In the genomic region with DNA sequence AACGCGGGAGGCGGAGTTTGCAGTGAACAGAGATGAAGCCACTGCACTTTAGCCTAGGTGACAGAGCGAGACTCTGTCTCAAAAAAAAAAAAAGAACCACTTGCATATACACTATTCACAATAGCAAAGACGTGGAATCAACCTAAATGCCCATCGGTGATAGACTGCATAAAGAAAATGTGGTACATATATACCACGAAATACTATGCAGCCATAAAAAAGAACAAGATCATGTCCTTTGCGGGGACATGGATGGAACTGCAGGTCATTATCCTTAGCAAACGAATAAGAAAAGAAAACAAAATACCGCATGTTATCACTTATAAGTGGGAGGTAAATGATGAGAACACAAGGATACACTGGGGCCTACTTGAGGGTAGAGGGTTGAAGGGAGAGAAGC, we compare ENCODE assay signal across 20 cellular contexts. TPM values are rescaled to one million over a fixed set of nuclear protein-coding genes. Genes with fewer than 3 reads are reported as not detected.
DNase-seq lines count a peak whose midpoint lies in the region; ATAC-seq, FAIRE-seq and TF ChIP-seq lines count a peak whose summit lies in the region.
"Had no signal": no experiment of that assay in that cellular context is flagged by ENCODE, and none has a peak within 500 bp of the region (broad histone marks: within the 10 kb centered on the region; RNA-seq: fewer than 3 reads in every experiment).

No MANE protein-coding gene starts in this region.

- H3K27me3 ChIP-seq in astrocyte (ENCODE audit: insufficient read depth, low read length) (no peaks in the 10 kb centered on the region), osteoblast (ENCODE audit: insufficient read depth, low read length) (no peaks in the 10 kb centered on the region), MG63 (no peaks in the 10 kb centered on the region), pancreas (no peaks in the 10 kb centered on the region)

- peaks cover 10% of the 10 kb centered on the region for H3K27me3 Mint-ChIP-seq in HFFc6 (ENCODE audit: insufficient read depth)
- H3K27me3 Mint-ChIP-seq in astrocyte (ENCODE audit: low read depth, unreplicated experiment): no peaks in the 10 kb centered on the region

- TF ChIP-seq CTCF in A549 (IDR thresholded peaks at IDR 0.05): no peak
- TF ChIP-seq CTCF in HFFc6 (IDR thresholded peaks at IDR 0.05): no peak
- no peak for TF ChIP-seq CTCF in astrocyte (IDR thresholded peaks at IDR 0.05; ENCODE audit: insufficient read depth, low read depth, low read length)
- TF ChIP-seq CTCF in osteoblast (IDR thresholded peaks at IDR 0.05; ENCODE audit: extremely low read depth, low read depth, low read length): no peak
- TF ChIP-seq CTCF in pancreas (IDR thresholded peaks at IDR 0.05): no peak

- no peak overlapping the region for H3K9ac ChIP-seq in astrocyte (ENCODE audit: low read length)

- H3K4me2 ChIP-seq in A549: no peak overlapping the region
- H3K4me2 ChIP-seq in astrocyte (ENCODE audit: low read length): no peak overlapping the region
- H3K4me2 ChIP-seq in osteoblast (ENCODE audit: insufficient read depth, low read length): no peak overlapping the region

- no peak for TF ChIP-seq EP300 in A549 (IDR thresholded peaks at IDR 0.05)

- no peak overlapping the region for H2AFZ ChIP-seq in astrocyte (ENCODE audit: low read depth, low read length)
- H2AFZ ChIP-seq in osteoblast (ENCODE audit: low read length): no peak overlapping the region
- H2AFZ ChIP-seq: GM23248 had no signal

- CTCF ChIA-PET in A549 (lab: Yijun Ruan, JAX): interaction anchor here (1.0 to 2.4 kb wide), 3 partner anchors 22 to 270 kb away, joined by 3 to 37 read pairs (median 13); no protein-coding TSS in a partner anchor

- WGBS in A549 (ENCODE audit: missing lambda C conversion rate): 95% methylated on average over 10 of the region's 10 CpGs
- 97 to 98% methylated on average over 10 of the region's 10 CpGs for WGBS in pancreas, 2 donors

- peaks cover 94% of the 10 kb centered on the region for H3K4me1 Mint-ChIP-seq in HFFc6 (ENCODE audit: low read depth)
- H3K4me1 Mint-ChIP-seq in astrocyte (ENCODE audit: low read depth, unreplicated experiment): peaks cover 25% of the 10 kb centered on the region

- H3K27ac Mint-ChIP-seq in HFFc6 (peak overlapping the region; percentile 64), astrocyte (ENCODE audit: unreplicated experiment) (no peak overlapping the region)
- H3K27ac Mint-ChIP-seq: CD4-positive, alpha-beta T cell had no signal

- H3K79me2 ChIP-seq in astrocyte (ENCODE audit: insufficient read depth, low read length) (peaks cover 97% of the 10 kb centered on the region), osteoblast (ENCODE audit: insufficient read depth, low read length) (peaks cover 86% of the 10 kb centered on the region)

- H3K9me3 Mint-ChIP-seq in HFFc6 (no peaks in the 10 kb centered on the region), astrocyte (ENCODE audit: unreplicated experiment) (no peaks in the 10 kb centered on the region)
- H3K9me3 Mint-ChIP-seq: CD4-positive, alpha-beta T cell had no signal

- H3K36me3 Mint-ChIP-seq in HFFc6 (ENCODE audit: low read depth): peaks cover 56% of the 10 kb centered on the region
- H3K36me3 Mint-ChIP-seq in astrocyte (ENCODE audit: low read depth, unreplicated experiment): no peaks in the 10 kb centered on the region

- no peak for FAIRE-seq in A549 (lab: Jason Lieb, UNC)
- FAIRE-seq in astrocyte (lab: Jason Lieb, UNC): peak; percentile 50
- FAIRE-seq in pancreas (lab: Jason Lieb, UNC): no peak
- FAIRE-seq: D721Med, G401.6, GM12891, GM19239, HepG2 had no signal

- H3K4me1 ChIP-seq in A549 (peaks cover 93% of the 10 kb centered on the region), astrocyte (ENCODE audit: insufficient read depth, low read length) (peaks cover 42% of the 10 kb centered on the region), osteoblast (ENCODE audit: insufficient read depth, low read length) (peaks cover 82% of the 10 kb centered on the region), pancreas (peaks cover 0 to 2% (median 0%) of the 10 kb centered on the region in 3 donors)
- H3K4me1 ChIP-seq: HAP-1 had no signal

- in situ Hi-C loops in ACHN (cut with HindIII; ENCODE audit: low pct_ligation_motif_present, low pct_unique_long_range_greater_than_20kb, low sequenced_read_pairs): no loop called here

- H4K20me1 ChIP-seq in astrocyte (ENCODE audit: insufficient read depth, low read length) (peaks cover 4% of the 10 kb centered on the region), osteoblast (ENCODE audit: insufficient read depth, low read length) (no peaks in the 10 kb centered on the region)

- H3K4me3 Mint-ChIP-seq in HFFc6: no peak overlapping the region
- no peak overlapping the region for H3K4me3 Mint-ChIP-seq in astrocyte (ENCODE audit: unreplicated experiment)
- H3K4me3 Mint-ChIP-seq: CD4-positive, alpha-beta T cell; IgD-negative memory B cell had no signal

- TF ChIP-seq POLR2A in A549 (IDR thresholded peaks at IDR 0.05; ENCODE audit: low read length): no peak

- H3K27ac ChIP-seq in A549: peak overlapping the region; percentile 85 to 92; a peak in 4 of 6 replicates
- no peak overlapping the region for H3K27ac ChIP-seq in astrocyte (ENCODE audit: low read depth, low read length)
- H3K27ac ChIP-seq in osteoblast (ENCODE audit: low read depth, low read length): peak overlapping the region; percentile 97
- no peak overlapping the region for H3K27ac ChIP-seq in pancreas
- H3K27ac ChIP-seq: C4-2B had no signal

- DNase-seq in A549 (ENCODE audit: low read depth in 1 of 2, low spot score in 1 of 2) (no peak), HFFc6 (no peak), astrocyte (ENCODE audit: low read depth) (no peak), osteoblast (ENCODE audit: insufficient read length, low spot score, missing footprints) (no peak), ACHN (no peak), MG63 (no peak), pancreas (no peak)
- DNase-seq: 8988T; AML-193; Caco-2; CD4-positive, alpha-beta T cell; GM23248 had no signal

- H3K4me3 ChIP-seq in A549 (no peak overlapping the region), astrocyte (ENCODE audit: insufficient read depth, low read depth, low read length) (no peak overlapping the region), osteoblast (ENCODE audit: insufficient read depth, low read length) (no peak overlapping the region), MG63 (no peak overlapping the region), pancreas (no peak overlapping the region)
- H3K4me3 ChIP-seq: GM23248, HAP-1 had no signal

- POLR2A ChIA-PET in A549 (lab: Yijun Ruan, JAX): no interaction called here

- TF ChIP-seq RAD21 in A549 (conservative IDR thresholded peaks at IDR 0.05 in 1 of 2, IDR thresholded peaks at IDR 0.05 in 1 of 2): no peak

- H3K9me3 ChIP-seq in A549 (no peaks in the 10 kb centered on the region), astrocyte (ENCODE audit: insufficient read depth, low read depth, low read length) (no peaks in the 10 kb centered on the region), osteoblast (ENCODE audit: low read depth, low read length) (no peaks in the 10 kb centered on the region), MG63 (no peaks in the 10 kb centered on the region), pancreas (no peaks in the 10 kb centered on the region)
- H3K9me3 ChIP-seq: Caco-2, HAP-1 had no signal

- intact Hi-C loops in pancreas (cut with DNase I): no loop called here

- ATAC-seq in A549 (no peak), pancreas (no peak)
- ATAC-seq: HepG2 had no signal

- H3K36me3 ChIP-seq in astrocyte (ENCODE audit: insufficient read depth, low read length) (no peaks in the 10 kb centered on the region), osteoblast (ENCODE audit: insufficient read depth, low read length) (peaks cover 5% of the 10 kb centered on the region), MG63 (peaks cover 24% of the 10 kb centered on the region), pancreas (no peaks in the 10 kb centered on the region)
- H3K36me3 ChIP-seq: HAP-1 had no signal

TF ChIP-seq in A549, 52 proteins besides CTCF, POLR2A, EP300 and RAD21 (continues in another document):
- no peak for TF ChIP-seq HOXA7 (CRISPR knock-in tag; IDR thresholded peaks at IDR 0.05)
- TF ChIP-seq FOSB (CRISPR knock-in tag; IDR thresholded peaks at IDR 0.05): no peak
- no peak for TF ChIP-seq POLR2AphosphoS2 (conservative IDR thresholded peaks at IDR 0.05; ENCODE audit: low read length)
- no peak for TF ChIP-seq EHF (CRISPR knock-in tag; IDR thresholded peaks at IDR 0.05)
- no peak for TF ChIP-seq PHF8 (IDR thresholded peaks at IDR 0.05; ENCODE audit: borderline replicate concordance, low read depth)
- TF ChIP-seq RNF2 (IDR thresholded peaks at IDR 0.05; ENCODE audit: borderline replicate concordance, low read depth): no peak
- no peak for TF ChIP-seq RCOR1 (IDR thresholded peaks at IDR 0.05; ENCODE audit: low read depth, low read length)
- TF ChIP-seq HEYL (CRISPR knock-in tag; IDR thresholded peaks at IDR 0.05): no peak
- TF ChIP-seq RARB (CRISPR knock-in tag; IDR thresholded peaks at IDR 0.05): no peak
- TF ChIP-seq, protein P1, sequence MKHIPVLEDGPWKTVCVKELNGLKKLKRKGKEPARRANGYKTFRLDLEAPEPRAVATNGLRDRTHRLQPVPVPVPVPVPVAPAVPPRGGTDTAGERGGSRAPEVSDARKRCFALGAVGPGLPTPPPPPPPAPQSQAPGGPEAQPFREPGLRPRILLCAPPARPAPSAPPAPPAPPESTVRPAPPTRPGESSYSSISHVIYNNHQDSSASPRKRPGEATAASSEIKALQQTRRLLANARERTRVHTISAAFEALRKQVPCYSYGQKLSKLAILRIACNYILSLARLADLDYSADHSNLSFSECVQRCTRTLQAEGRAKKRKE (CRISPR knock-in tag; IDR thresholded peaks at IDR 0.05; ENCODE audit: low read depth): no peak
- no peak for TF ChIP-seq SMC3 (IDR thresholded peaks at IDR 0.05)
- no peak for TF ChIP-seq MAFK (IDR thresholded peaks at IDR 0.05; ENCODE audit: partially characterized antibody)

RNA-seq across cellular contexts. Expression of a gene that starts 39.5 kb away (rescaled TPM):
- polyA plus RNA-seq in A549 (2011; rRNA removed) (59.5 and 61.4 TPM in 2 replicates), A549 (2017; fragmentation: RNase III; extraction: RNeasy Plus Mini Kit Qiagen cat#74134 plus additional on column Dnase treatment) (62.2 to 64.1 TPM (median 63.8 TPM) in 3 replicates), pancreas (1 to 10 TPM; 5.5 to 6.5 TPM)
- 25.3 and 28.2 TPM in 2 replicates for polyA plus RNA-seq in A549 (2012; cell fraction: cytosol; rRNA removed)
- 61.4 and 73.8 TPM in 2 replicates for polyA plus RNA-seq in A549 (2012; cell fraction: nucleus; rRNA removed)
- polyA minus RNA-seq in A549 (2011; rRNA and poly(A)+ RNA removed): 125 and 165 TPM in 2 replicates
- 10 to 100 TPM; 69.9 to 87.2 (median 77.0) TPM for total RNA-seq in HFFc6 (2021; fragmentation: NEBNext Ultra II Directional; extraction: Animal tissue kit (Norgen Biotek cat#: 25700))
- total RNA-seq in astrocyte (22.0 and 27.3 TPM in 2 replicates), osteoblast (104 and 110 TPM in 2 replicates), pancreas (10 to 100 TPM; 25.6 to 38.8 (median 34.8) TPM)
- 20.3 and 21.0 TPM in 2 replicates for total RNA-seq in MG63 (2014; rRNA removed; shearing (Covaris generic); ENCODE audit: low replicate concordance)
- total RNA-seq: CD4-positive, alpha-beta T cell had no signal
- polyA plus RNA-seq: IgD-negative memory B cell had no signal

Comparison
In these comparisons a context has a peak if more than half of its experiments do, and no peak if none do; other contexts are left out.
1. H3K27ac ChIP-seq: peak in A549 (2 of 2) and osteoblast (single experiment); none in astrocyte (single experiment) and pancreas (0 of 4).